ENCODE assay signal across 1 cellular context in the genomic region with DNA sequence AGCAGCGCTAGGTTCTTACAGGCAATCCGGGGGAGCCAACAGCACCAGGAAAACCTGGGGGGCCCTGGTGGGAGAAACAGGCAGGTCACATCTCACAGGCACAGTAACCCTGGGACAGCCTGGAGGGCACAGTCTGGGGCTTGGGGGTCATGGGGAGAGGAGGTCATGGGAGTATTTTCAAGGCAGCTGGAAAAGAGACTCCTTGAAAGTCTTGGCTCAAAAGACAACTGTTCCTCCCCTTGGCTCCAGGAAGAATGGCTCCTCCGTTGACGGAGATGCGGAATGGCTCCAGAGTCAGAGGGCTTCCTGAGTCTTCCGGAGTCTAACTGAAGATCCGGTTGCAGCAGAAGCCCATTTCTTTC.
TF ChIP-seq lines count a peak whose summit lies in the region.

No MANE protein-coding gene starts in this region.

TF ChIP-seq in SK-N-SH, 30 proteins besides CTCF, POLR2A, EP300 and RAD21 (continued from another document):
- TF ChIP-seq, protein P1, sequence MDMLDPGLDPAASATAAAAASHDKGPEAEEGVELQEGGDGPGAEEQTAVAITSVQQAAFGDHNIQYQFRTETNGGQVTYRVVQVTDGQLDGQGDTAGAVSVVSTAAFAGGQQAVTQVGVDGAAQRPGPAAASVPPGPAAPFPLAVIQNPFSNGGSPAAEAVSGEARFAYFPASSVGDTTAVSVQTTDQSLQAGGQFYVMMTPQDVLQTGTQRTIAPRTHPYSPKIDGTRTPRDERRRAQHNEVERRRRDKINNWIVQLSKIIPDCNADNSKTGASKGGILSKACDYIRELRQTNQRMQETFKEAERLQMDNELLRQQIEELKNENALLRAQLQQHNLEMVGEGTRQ (IDR thresholded peaks at IDR 0.05; ENCODE audit: borderline replicate concordance, low read depth, low read length): no peak
- TF ChIP-seq EZH2phosphoT487 (IDR thresholded peaks at IDR 0.05; ENCODE audit: borderline replicate concordance, low read depth): no peak
